ENCODE assay signal across 34 cellular contexts in the genomic region with DNA sequence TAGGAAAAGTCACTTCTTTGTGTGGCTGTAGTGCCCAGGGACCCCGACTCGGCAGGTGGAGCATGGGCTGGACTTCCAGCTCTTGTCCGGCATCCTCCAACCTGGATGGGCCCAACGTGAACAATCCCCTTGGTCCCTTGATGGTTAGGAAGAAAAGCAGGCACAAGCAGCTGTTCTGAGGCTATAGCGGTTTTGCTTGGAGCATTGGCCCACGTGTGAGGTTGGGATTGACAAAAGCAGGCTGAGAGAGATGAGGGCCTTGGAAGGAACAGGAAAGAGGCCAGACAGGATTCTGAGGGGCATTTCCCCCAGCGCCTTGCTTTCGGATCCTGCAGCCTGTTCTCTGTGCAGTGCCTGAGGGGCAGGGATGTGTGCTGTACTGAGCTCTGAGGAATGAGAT. TPM values are rescaled to one million over a fixed set of nuclear protein-coding genes. Genes with fewer than 3 reads are reported as not detected.
"Had no signal": no experiment of that assay in that cellular context is flagged by ENCODE, and none has a peak within 500 bp of the region (broad histone marks: within the 10 kb centered on the region; RNA-seq: fewer than 3 reads in every experiment).

No MANE protein-coding gene starts in this region.

- H3K27ac ChIP-seq: adrenal gland, body of pancreas, esophagus muscularis mucosa, foreskin keratinocyte, gastrocnemius medialis had no signal

- H3K36me3 Mint-ChIP-seq: activated CD4-positive, alpha-beta memory T cell treated with anti-CD3 and anti-CD28 coated beads for 36 hours; activated CD8-positive, alpha-beta memory T cell treated with anti-CD3 and anti-CD28 coated beads, Interleukin-2, amount 10 ng/mL, durations not matched to agents 7 days and 5 days; activated naive CD4-positive, alpha-beta T cell treated with anti-CD3 and anti-CD28 coated beads, Interleukin-2, amount 50 U/mL, for 24 hours; activated naive CD8-positive, alpha-beta T cell treated with anti-CD3 and anti-CD28 coated beads for 36 hours had no signal

- FAIRE-seq: colon had no signal

- H3K4me3 ChIP-seq: adrenal gland, body of pancreas, esophagus muscularis mucosa, gastrocnemius medialis had no signal

- H3K4me1 ChIP-seq: adrenal gland, esophagus muscularis mucosa, foreskin keratinocyte, gastrocnemius medialis had no signal

- DNase-seq: activated CD4-positive, alpha-beta memory T cell treated with anti-CD3 and anti-CD28 coated beads for 36 hours; activated CD4-positive, alpha-beta T cell treated with anti-CD3 and anti-CD28 coated beads for 36 hours; activated CD4-positive, alpha-beta T cell treated with anti-CD3 and anti-CD28 coated beads, Interleukin-2, amount 10 ng/mL, durations not matched to agents 24 days and 14 days; activated CD4-positive, CD25-positive, alpha-beta regulatory T cell; activated CD4-positive, CD25-positive, alpha-beta regulatory T cell treated with anti-CD3 and anti-CD28 coated beads, Interleukin-2, amount 50 U/mL, for 72 hours; activated CD8-positive, alpha-beta memory T cell treated with anti-CD3 and anti-CD28 coated beads, Interleukin-2, amount 10 ng/mL, durations not matched to agents 7 days and 5 days; activated CD8-positive, alpha-beta memory T cell treated with anti-CD3 and anti-CD28 coated beads, Interleukin-2, amount 50 U/mL, for 4 hours; activated CD8-positive, alpha-beta T cell treated with anti-CD3 and anti-CD28 coated beads, Interleukin-2, amount 10 ng/mL, durations not matched to agents 7 days and 5 days; activated effector memory CD4-positive, alpha-beta T cell treated with anti-CD3 and anti-CD28 coated beads, Interleukin-2, amount 50 U/mL, for 16 hours; activated naive CD4-positive, alpha-beta T cell treated with anti-CD3 and anti-CD28 coated beads for 36 hours; activated naive CD8-positive, alpha-beta T cell treated with anti-CD3 and anti-CD28 coated beads for 36 hours; activated naive CD8-positive, alpha-beta T cell treated with anti-CD3 and anti-CD28 coated beads, Interleukin-2, amount 50 U/mL, for 24 hours; activated T-cell treated with anti-CD3 and anti-CD28 coated beads, Interleukin-2, amount 50 U/mL, for 1 hour; activated T-cell treated with anti-CD3 and anti-CD28 coated beads, Interleukin-2, amount 50 U/mL, for 48 hours; amygdala; body of pancreas; caudate nucleus; cortex of kidney; dermis blood vessel endothelial cell; effector CD4-positive, alpha-beta T cell; effector memory CD8-positive, alpha-beta T cell; foreskin keratinocyte; gastrocnemius medialis; glutamatergic neuron; T-helper 2 cell had no signal

- H3K27me3 ChIP-seq: body of pancreas, gastrocnemius medialis had no signal

- H3K9me3 Mint-ChIP-seq: activated CD4-positive, alpha-beta memory T cell treated with anti-CD3 and anti-CD28 coated beads for 36 hours; activated CD4-positive, alpha-beta T cell treated with anti-CD3 and anti-CD28 coated beads, Interleukin-2, amount 10 ng/mL, durations not matched to agents 24 days and 14 days; activated naive CD4-positive, alpha-beta T cell treated with anti-CD3 and anti-CD28 coated beads for 36 hours; activated naive CD4-positive, alpha-beta T cell treated with anti-CD3 and anti-CD28 coated beads, Interleukin-2, amount 50 U/mL, for 24 hours; activated naive CD8-positive, alpha-beta T cell treated with anti-CD3 and anti-CD28 coated beads for 36 hours; activated naive CD8-positive, alpha-beta T cell treated with anti-CD3 and anti-CD28 coated beads, Interleukin-2, amount 50 U/mL, for 24 hours; activated T-helper 1 cell treated with anti-CD3 and anti-CD28 coated beads, Interleukin-12 subunit alpha, Interleukin-12 subunit beta, Interleukin-2, Interleukin-4 antibody, amounts not matched to agents 30 ng/mL and 10 ng/mL and 1 ng/mL, durations not matched to agents 14 hours and 24 hours and 36 hours; activated T-helper 2 cell treated with anti-CD3 and anti-CD28 coated beads, Interferon-gamma antibody, Interleukin-2, Interleukin-4, amounts not matched to agents 10 μg/mL and 5 μg/mL and 100 μg/mL, durations not matched to agents 14 hours and 24 hours and 36 hours; effector memory CD8-positive, alpha-beta T cell had no signal

- H3K4me3 Mint-ChIP-seq: activated CD4-positive, alpha-beta memory T cell treated with anti-CD3 and anti-CD28 coated beads for 36 hours; activated CD4-positive, alpha-beta T cell treated with anti-CD3 and anti-CD28 coated beads for 36 hours; activated CD4-positive, alpha-beta T cell treated with anti-CD3 and anti-CD28 coated beads, Interleukin-2, amount 10 ng/mL, durations not matched to agents 24 days and 14 days; activated CD8-positive, alpha-beta memory T cell treated with anti-CD3 and anti-CD28 coated beads, Interleukin-2, amount 10 ng/mL, durations not matched to agents 7 days and 5 days; activated CD8-positive, alpha-beta T cell treated with anti-CD3 and anti-CD28 coated beads, Interleukin-2, amount 10 ng/mL, durations not matched to agents 7 days and 5 days; activated naive CD4-positive, alpha-beta T cell treated with anti-CD3 and anti-CD28 coated beads for 36 hours; activated naive CD4-positive, alpha-beta T cell treated with anti-CD3 and anti-CD28 coated beads, Interleukin-2, amount 50 U/mL, for 24 hours; activated naive CD8-positive, alpha-beta T cell treated with anti-CD3 and anti-CD28 coated beads for 36 hours; activated naive CD8-positive, alpha-beta T cell treated with anti-CD3 and anti-CD28 coated beads, Interleukin-2, amount 50 U/mL, for 24 hours; activated T-helper 1 cell treated with anti-CD3 and anti-CD28 coated beads, Interleukin-12 subunit alpha, Interleukin-12 subunit beta, Interleukin-2, Interleukin-4 antibody, amounts not matched to agents 30 ng/mL and 10 ng/mL and 1 ng/mL, durations not matched to agents 14 hours and 24 hours and 36 hours; effector memory CD8-positive, alpha-beta T cell had no signal

- H3K9me3 ChIP-seq: adrenal gland, body of pancreas, esophagus muscularis mucosa, gastrocnemius medialis had no signal

- H3K4me1 Mint-ChIP-seq: activated CD4-positive, alpha-beta T cell treated with anti-CD3 and anti-CD28 coated beads for 36 hours; activated CD4-positive, alpha-beta T cell treated with anti-CD3 and anti-CD28 coated beads, Interleukin-2, amount 10 ng/mL, durations not matched to agents 24 days and 14 days; activated CD8-positive, alpha-beta memory T cell treated with anti-CD3 and anti-CD28 coated beads, Interleukin-2, amount 10 ng/mL, durations not matched to agents 7 days and 5 days; activated naive CD4-positive, alpha-beta T cell treated with anti-CD3 and anti-CD28 coated beads, Interleukin-2, amount 50 U/mL, for 24 hours; activated naive CD8-positive, alpha-beta T cell treated with anti-CD3 and anti-CD28 coated beads for 36 hours; activated naive CD8-positive, alpha-beta T cell treated with anti-CD3 and anti-CD28 coated beads, Interleukin-2, amount 50 U/mL, for 24 hours had no signal

- H3K27ac Mint-ChIP-seq: activated CD4-positive, alpha-beta memory T cell treated with anti-CD3 and anti-CD28 coated beads for 36 hours; activated CD4-positive, alpha-beta T cell treated with anti-CD3 and anti-CD28 coated beads for 36 hours; activated CD4-positive, alpha-beta T cell treated with anti-CD3 and anti-CD28 coated beads, Interleukin-2, amount 10 ng/mL, durations not matched to agents 24 days and 14 days; activated CD8-positive, alpha-beta memory T cell treated with anti-CD3 and anti-CD28 coated beads, Interleukin-2, amount 10 ng/mL, durations not matched to agents 7 days and 5 days; activated CD8-positive, alpha-beta T cell treated with anti-CD3 and anti-CD28 coated beads, Interleukin-2, amount 10 ng/mL, durations not matched to agents 7 days and 5 days; activated naive CD4-positive, alpha-beta T cell treated with anti-CD3 and anti-CD28 coated beads for 36 hours; activated naive CD4-positive, alpha-beta T cell treated with anti-CD3 and anti-CD28 coated beads, Interleukin-2, amount 50 U/mL, for 24 hours; activated naive CD8-positive, alpha-beta T cell treated with anti-CD3 and anti-CD28 coated beads for 36 hours; activated naive CD8-positive, alpha-beta T cell treated with anti-CD3 and anti-CD28 coated beads, Interleukin-2, amount 50 U/mL, for 24 hours; activated T-helper 1 cell treated with anti-CD3 and anti-CD28 coated beads, Interleukin-12 subunit alpha, Interleukin-12 subunit beta, Interleukin-2, Interleukin-4 antibody, amounts not matched to agents 30 ng/mL and 10 ng/mL and 1 ng/mL, durations not matched to agents 14 hours and 24 hours and 36 hours; activated T-helper 2 cell treated with anti-CD3 and anti-CD28 coated beads, Interferon-gamma antibody, Interleukin-2, Interleukin-4, amounts not matched to agents 10 μg/mL and 5 μg/mL and 100 μg/mL, durations not matched to agents 14 hours and 24 hours and 36 hours; effector memory CD8-positive, alpha-beta T cell had no signal

- H3K36me3 ChIP-seq: adrenal gland, esophagus muscularis mucosa, gastrocnemius medialis had no signal

- H3K27me3 Mint-ChIP-seq: activated CD4-positive, alpha-beta T cell treated with anti-CD3 and anti-CD28 coated beads, Interleukin-2, amount 10 ng/mL, durations not matched to agents 24 days and 14 days had no signal

RNA-seq across cellular contexts. Expression of a gene that starts 28.1 kb away (rescaled TPM):
- total RNA-seq: activated CD4-positive, alpha-beta memory T cell treated with anti-CD3 and anti-CD28 coated beads for 36 hours; activated CD4-positive, alpha-beta T cell treated with anti-CD3 and anti-CD28 coated beads for 36 hours; activated CD4-positive, alpha-beta T cell treated with anti-CD3 and anti-CD28 coated beads, Interleukin-2, amount 10 ng/mL, durations not matched to agents 24 days and 14 days; activated CD8-positive, alpha-beta memory T cell treated with anti-CD3 and anti-CD28 coated beads for 36 hours; activated CD8-positive, alpha-beta memory T cell treated with anti-CD3 and anti-CD28 coated beads, Interleukin-2, amount 10 ng/mL, durations not matched to agents 7 days and 5 days; activated CD8-positive, alpha-beta T cell treated with anti-CD3 and anti-CD28 coated beads, Interleukin-2, amount 10 ng/mL, durations not matched to agents 7 days and 5 days; activated naive CD4-positive, alpha-beta T cell treated with anti-CD3 and anti-CD28 coated beads for 36 hours; activated naive CD8-positive, alpha-beta T cell treated with anti-CD3 and anti-CD28 coated beads for 36 hours; activated T-helper 1 cell treated with anti-CD3 and anti-CD28 coated beads, Interleukin-12 subunit alpha, Interleukin-12 subunit beta, Interleukin-2, Interleukin-4 antibody, amounts not matched to agents 30 ng/mL and 10 ng/mL and 1 ng/mL, durations not matched to agents 14 hours and 24 hours and 36 hours; activated T-helper 2 cell treated with anti-CD3 and anti-CD28 coated beads, Interferon-gamma antibody, Interleukin-2, Interleukin-4, amounts not matched to agents 10 μg/mL and 5 μg/mL and 100 μg/mL, durations not matched to agents 14 hours and 24 hours and 36 hours; chondrocyte; T-helper 1 cell treated with Interleukin-12 subunit alpha and Interleukin-12 subunit beta and Interleukin-4 antibody, amounts not matched to agents 30 ng/mL and 1 ng/mL, for 36 hours had no signal
